ENCODE assay signal across 28 cellular contexts in the genomic region with DNA sequence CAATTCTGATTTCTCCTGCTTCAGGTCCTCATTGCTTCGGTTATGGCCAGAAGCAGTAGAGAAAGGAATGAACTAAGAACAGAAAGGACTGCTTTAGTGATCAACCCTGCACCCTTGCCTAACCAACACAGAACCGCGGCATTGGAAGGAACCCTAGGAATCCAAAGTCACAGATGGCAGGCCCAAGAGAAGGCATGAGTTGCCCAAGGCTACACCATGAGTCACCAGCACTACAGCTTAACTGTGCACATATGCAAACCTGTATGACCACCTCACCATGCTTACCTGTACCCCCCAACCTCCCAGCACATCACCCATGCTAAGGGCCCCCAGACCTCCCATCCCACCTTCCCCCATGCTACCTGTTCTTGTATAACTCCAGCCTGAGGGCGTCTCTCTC.
"Had no signal": no experiment of that assay in that cellular context is flagged by ENCODE, and none has a peak within 500 bp of the region (broad histone marks: within the 10 kb centered on the region; RNA-seq: fewer than 3 reads in every experiment).

No MANE protein-coding gene starts in this region.

- H3K4me1 ChIP-seq: colonic mucosa, testis had no signal

- H3K4me3 ChIP-seq: breast epithelium, colonic mucosa, dorsolateral prefrontal cortex, esophagus squamous epithelium, gastroesophageal sphincter, lung, sigmoid colon, testis, vagina had no signal

- H3K27me3 ChIP-seq: breast epithelium, colonic mucosa, dorsolateral prefrontal cortex, esophagus squamous epithelium, gastroesophageal sphincter, sigmoid colon, testis, vagina had no signal

- H3K9me3 ChIP-seq: breast epithelium, colonic mucosa, esophagus squamous epithelium, gastroesophageal sphincter, sigmoid colon, testis, vagina had no signal

- H3K36me3 ChIP-seq: breast epithelium, colonic mucosa, sigmoid colon, vagina had no signal

- DNase-seq: activated B cell treated with CpG ODN at 0.5 μM for 24 hours; activated CD4-positive, alpha-beta T cell treated with anti-CD3 and anti-CD28 coated beads for 36 hours; activated CD4-positive, alpha-beta T cell treated with anti-CD3 and anti-CD28 coated beads, Interleukin-2, amount 50 U/mL, for 4 hours; activated CD8-positive, alpha-beta memory T cell treated with anti-CD3 and anti-CD28 coated beads for 24 hours; activated CD8-positive, alpha-beta memory T cell treated with anti-CD3 and anti-CD28 coated beads, Interleukin-2, amount 50 U/mL, for 4 hours; activated naive CD4-positive, alpha-beta T cell treated with Interleukin-2 at 50 U/mL for 16 hours; activated naive CD8-positive, alpha-beta T cell treated with anti-CD3 and anti-CD28 coated beads, Interleukin-2, amount 10 ng/mL, durations not matched to agents 7 days and 5 days; activated T-cell treated with anti-CD3 and anti-CD28 coated beads, Interleukin-2, amount 50 U/mL, for 24 hours; amniotic stem cell; colonic mucosa; dorsolateral prefrontal cortex; effector memory CD8-positive, alpha-beta T cell; esophagus squamous epithelium; head of caudate nucleus; hypothalamus; left colon; naive thymus-derived CD8-positive, alpha-beta T cell; sigmoid colon; stimulated activated CD4-positive, alpha-beta T cell treated with anti-CD3 and anti-CD28 coated beads, Interleukin-2, amount 100 ng/mL, for 48 hours; stimulated activated CD8-positive, alpha-beta memory T cell treated with anti-CD3 and anti-CD28 coated beads, Interleukin-4, amount 100 ng/mL, for 48 hours; stimulated activated naive B cell treated with anti-CD40 and anti-IgM and Interleukin-4, amounts not matched to agents 10 μg/mL and 1 μg/mL and 100 μg/mL, for 72 hours; T-helper 9 cell; testis had no signal

- H3K27ac ChIP-seq: breast epithelium, colonic mucosa, dorsolateral prefrontal cortex, esophagus squamous epithelium, gastroesophageal sphincter, sigmoid colon, testis, vagina had no signal

- ATAC-seq: activated CD4-positive, alpha-beta T cell treated with anti-CD3 and anti-CD28 coated beads for 36 hours; activated T-helper 17 cell treated with anti-CD3 and anti-CD28 coated beads, Interleukin-2, amount 50 U/mL, for 72 hours; effector memory CD8-positive, alpha-beta T cell; gastroesophageal sphincter; left colon; naive thymus-derived CD8-positive, alpha-beta T cell; stimulated activated naive B cell treated with anti-CD40 and anti-IgM and Interleukin-4, amounts not matched to agents 10 μg/mL and 1 μg/mL and 100 μg/mL, for 72 hours had no signal
